In genomic region chr19:17855333-17856152, GRCh38 we compare ENCODE assay signal across 8 cellular contexts. TPM values are rescaled to one million over a fixed set of nuclear protein-coding genes. Genes with fewer than 3 reads are reported as not detected.
DNase-seq lines count a peak whose midpoint lies in the region; ATAC-seq, FAIRE-seq and TF ChIP-seq lines count a peak whose summit lies in the region.

No MANE protein-coding gene starts in this region.

- no peak overlapping the region for H3K9ac ChIP-seq in neuronal stem cell (ENCODE audit: low read depth, low read length, poor library complexity)

- peak overlapping the region; percentile 58 for H2AK5ac ChIP-seq in neuronal stem cell (ENCODE audit: low read depth, low read length)

- H3K4me3 ChIP-seq in fibroblast of pulmonary artery (replicated peaks; ENCODE audit: low read depth, low read length): no peak overlapping the region
- H3K4me3 ChIP-seq in neuronal stem cell (ENCODE audit: low read length in 2 of 2): no peak overlapping the region

- no peak overlapping the region for H4K8ac ChIP-seq in neuronal stem cell (ENCODE audit: low read depth, low read length)

- peak; percentile 94 for TF ChIP-seq CTCF in D721Med (IDR thresholded peaks at IDR 0.05; ENCODE audit: insufficient read depth, missing control alignments)
- TF ChIP-seq CTCF in fibroblast of pulmonary artery (IDR thresholded peaks at IDR 0.05; ENCODE audit: low read length, missing control alignments): peak; percentile 96

- no peak overlapping the region for H2BK5ac ChIP-seq in neuronal stem cell (ENCODE audit: low read length)

- H2BK12ac ChIP-seq in neuronal stem cell (ENCODE audit: low read length): no peak overlapping the region

- H2BK15ac ChIP-seq in neuronal stem cell (ENCODE audit: low read length): no peak overlapping the region

- H3K4ac ChIP-seq in neuronal stem cell (ENCODE audit: low read length): no peak overlapping the region

- DNase-seq in D721Med (ENCODE audit: insufficient read length, low spot score) (peak; percentile 92), KG1 (lab: John Stamatoyannopoulos, UW) (peak; percentile 81), RPMI7951 (ENCODE audit: low read depth) (peak; percentile 65), activated T-helper 1 cell treated with Interleukin-2 at 50 U/mL for 16 hours (ENCODE audit: low read depth) (peak; percentile 80), fibroblast of pulmonary artery (ENCODE audit: low read depth) (peak; percentile 75), neuronal stem cell (ENCODE audit: low spot score) (peak; percentile 78), superior temporal gyrus (ENCODE audit: extremely low spot score) (peak; percentile 92)

- no peak overlapping the region for H3K4me2 ChIP-seq in neuronal stem cell (ENCODE audit: insufficient read depth, low read length, poor library complexity, severe bottlenecking)

- H3K14ac ChIP-seq in neuronal stem cell (ENCODE audit: low read length): no peak overlapping the region

- WGBS in neuronal stem cell (ENCODE audit: extremely low coverage in 2 of 2, insufficient read length in 2 of 2, insufficient replicate concordance in 1 of 2), 2 donors: no CpG with 5 or more reads among the region's 28 CpGs

- H3K9me3 ChIP-seq in neuronal stem cell (replicated peaks in 1 of 2; ENCODE audit: control insufficient read depth in 2 of 2, insufficient read depth in 1 of 2, low read depth in 1 of 2, low read length in 2 of 2): no peaks in the 10 kb centered on the region

- FAIRE-seq in D721Med (lab: Jason Lieb, UNC): no peak

- H3K79me1 ChIP-seq in neuronal stem cell (ENCODE audit: low read depth, low read length): peaks cover 3% of the 10 kb centered on the region

- no peaks in the 10 kb centered on the region for H3K27me3 ChIP-seq in neuronal stem cell (ENCODE audit: control insufficient read depth in 3 of 3, insufficient read depth in 3 of 3, low read depth in 1 of 3, low read length in 3 of 3)

- no peak for ATAC-seq in GM21528 (IDR thresholded peaks at IDR 0.05; ENCODE audit: low FRiP score, unreplicated experiment)

- peaks cover 0 to 2% of the 10 kb centered on the region in 2 donors for H3K36me3 ChIP-seq in neuronal stem cell (replicated peaks in 1 of 2; ENCODE audit: control insufficient read depth in 2 of 2, insufficient read depth in 2 of 2, low read length in 2 of 2)

- peak overlapping the region; percentile 1 for H3K18ac ChIP-seq in neuronal stem cell (ENCODE audit: low read length)

- no peak overlapping the region for H3K23ac ChIP-seq in neuronal stem cell (ENCODE audit: low read depth, low read length, poor library complexity)

- no peak overlapping the region for H3K27ac ChIP-seq in neuronal stem cell (replicated peaks; ENCODE audit: low read length)

- no peak overlapping the region for H2BK120ac ChIP-seq in neuronal stem cell (ENCODE audit: low read depth, low read length)

- H2AFZ ChIP-seq in neuronal stem cell (ENCODE audit: low read length): peak overlapping the region; percentile 33

- H4K91ac ChIP-seq in neuronal stem cell (ENCODE audit: low read depth, low read length, poor library complexity): no peak overlapping the region

- H3K4me1 ChIP-seq in neuronal stem cell (ENCODE audit: control insufficient read depth in 2 of 2, insufficient read depth in 1 of 2, low read depth in 1 of 2, low read length in 2 of 2): peaks cover 3% of the 10 kb centered on the region in 2 donors

RNA-seq across cellular contexts. Expression of gene RPL18A, which starts 4.2 kb away (rescaled TPM):
- 1,191 and 1,205 TPM in 2 replicates for total RNA-seq in RPMI7951 (2014; rRNA removed; shearing (Covaris generic))
- polyA plus RNA-seq in neuronal stem cell (2013, experiment 1 of 2): 3,857 TPM
- polyA plus RNA-seq in neuronal stem cell (2013, experiment 2 of 2): 3,701 TPM

RNA-seq across cellular contexts. Expression of gene JAK3, which starts 7.8 kb away (rescaled TPM):
- total RNA-seq in RPMI7951 (2014; rRNA removed; shearing (Covaris generic)): 0.59 and 1.3 TPM in 2 replicates
- 3.2 TPM for polyA plus RNA-seq in neuronal stem cell (2013, experiment 1 of 2)
- 3.3 TPM for polyA plus RNA-seq in neuronal stem cell (2013, experiment 2 of 2)

RNA-seq across cellular contexts. Expression of gene SLC5A5, which starts 16.2 kb away (rescaled TPM):
- total RNA-seq in RPMI7951 (2014; rRNA removed; shearing (Covaris generic)): not detected in 2 replicates
- polyA plus RNA-seq in neuronal stem cell (2013, experiment 1 of 2): 0.08 TPM
- 0.19 TPM for polyA plus RNA-seq in neuronal stem cell (2013, experiment 2 of 2)

RNA-seq across cellular contexts. Expression of gene INSL3, which starts 34.2 kb away (rescaled TPM):
- total RNA-seq in RPMI7951 (2014; rRNA removed; shearing (Covaris generic)): not detected in 2 replicates
- 2.2 TPM for polyA plus RNA-seq in neuronal stem cell (2013, experiment 1 of 2)
- polyA plus RNA-seq in neuronal stem cell (2013, experiment 2 of 2): 1.8 TPM
